1 cellular context compared by ENCODE assay signal in genomic region chr4:140710784-140711622, GRCh38.
TF ChIP-seq lines count a peak whose summit lies in the region.

No MANE protein-coding gene starts in this region.

TF ChIP-seq in HepG2, 621 proteins besides CTCF, POLR2A, EP300 and RAD21 (continued from another document and continues in another):
- TF ChIP-seq ZNF503 (CRISPR knock-in tag; IDR thresholded peaks at IDR 0.05): peak; percentile 65; the same call in 1 of the 2 replicates
- no peak for TF ChIP-seq PHB2 (IDR thresholded peaks at IDR 0.05; ENCODE audit: partially characterized antibody)
- TF ChIP-seq ZNF354B (CRISPR knock-in tag; IDR thresholded peaks at IDR 0.05): no peak
- no peak for TF ChIP-seq ZSCAN9 (CRISPR knock-in tag; IDR thresholded peaks at IDR 0.05; ENCODE audit: borderline replicate concordance)
- TF ChIP-seq PAXIP1 (CRISPR knock-in tag; conservative IDR thresholded peaks at IDR 0.05): peak; percentile 87
- no peak for TF ChIP-seq ZNF280B (CRISPR knock-in tag; IDR thresholded peaks at IDR 0.05; ENCODE audit: borderline replicate concordance)
- peak; percentile 24; the same call in 1 of the 2 replicates for TF ChIP-seq ATF2 (CRISPR knock-in tag; IDR thresholded peaks at IDR 0.05)
- no peak for TF ChIP-seq ZNF646 (CRISPR knock-in tag; IDR thresholded peaks at IDR 0.05)
- no peak for TF ChIP-seq ZNF232 (CRISPR knock-in tag; IDR thresholded peaks at IDR 0.05; ENCODE audit: borderline replicate concordance)
- TF ChIP-seq PAX8 (CRISPR knock-in tag; IDR thresholded peaks at IDR 0.05; ENCODE audit: borderline replicate concordance): no peak
- no peak for TF ChIP-seq HIVEP1 (CRISPR knock-in tag; IDR thresholded peaks at IDR 0.05)
- no peak for TF ChIP-seq SP4 (CRISPR knock-in tag; IDR thresholded peaks at IDR 0.05)
- TF ChIP-seq JUND (CRISPR knock-in tag; IDR thresholded peaks at IDR 0.05): no peak
- no peak for TF ChIP-seq TSC22D2 (CRISPR knock-in tag; IDR thresholded peaks at IDR 0.05; ENCODE audit: borderline replicate concordance)
- TF ChIP-seq MLXIP (CRISPR knock-in tag; IDR thresholded peaks at IDR 0.05; ENCODE audit: borderline replicate concordance): no peak
- no peak for TF ChIP-seq MXI1 (IDR thresholded peaks at IDR 0.05; ENCODE audit: borderline replicate concordance, low read depth, low read length)
- no peak for TF ChIP-seq HNRNPL (IDR thresholded peaks at IDR 0.05; ENCODE audit: low read depth, low read length)
- no peak for TF ChIP-seq KLF12 (CRISPR knock-in tag; IDR thresholded peaks at IDR 0.05; ENCODE audit: borderline replicate concordance)
- TF ChIP-seq ZFY (CRISPR knock-in tag; IDR thresholded peaks at IDR 0.05): 0 out of 2 replicates have a peak, but pooled peaks have one; percentile 28
- 0 out of 2 replicates have a peak, but pooled peaks have one; percentile 46 for TF ChIP-seq ZNF501 (CRISPR knock-in tag; IDR thresholded peaks at IDR 0.05)
- no peak for TF ChIP-seq KDM6A (CRISPR knock-in tag; IDR thresholded peaks at IDR 0.05; ENCODE audit: low read depth)
- no peak for TF ChIP-seq PTBP1 (IDR thresholded peaks at IDR 0.05; ENCODE audit: low read depth, low read length, poor library complexity, severe bottlenecking)
- TF ChIP-seq ZBTB4 (CRISPR knock-in tag; IDR thresholded peaks at IDR 0.05; ENCODE audit: borderline replicate concordance): no peak
- no peak for TF ChIP-seq ZNF124 (CRISPR knock-in tag; IDR thresholded peaks at IDR 0.05)
- TF ChIP-seq MAFK (conservative IDR thresholded peaks at IDR 0.05 in 1 of 2, IDR thresholded peaks at IDR 0.05 in 1 of 2; ENCODE audit: low read length in 2 of 2): no peak; a peak in 1 of 4 replicates
- TF ChIP-seq ZMAT3 (CRISPR knock-in tag; conservative IDR thresholded peaks at IDR 0.05): no peak
- no peak for TF ChIP-seq KAT8 (CRISPR knock-in tag; IDR thresholded peaks at IDR 0.05)
- 0 out of 2 replicates have a peak, but pooled peaks have one; percentile 15 for TF ChIP-seq TFDP2 (CRISPR knock-in tag; IDR thresholded peaks at IDR 0.05)
